Comparison of ENCODE assay signal across 1 cellular context in genomic region chr11:121426476-121427454, GRCh38.
TF ChIP-seq lines count a peak whose summit lies in the region.

No MANE protein-coding gene starts in this region.

TF ChIP-seq in H1, 55 proteins besides CTCF, POLR2A, EP300 and RAD21 (continued from another document):
- TF ChIP-seq KDM4A (IDR thresholded peaks at IDR 0.05; ENCODE audit: low read depth, low read length, severe bottlenecking) (peak; percentile 24), TEAD4 (IDR thresholded peaks at IDR 0.05; ENCODE audit: low read depth, low read length) (peak; percentile 41; the same call in 1 of the 2 replicates), NANOG (IDR thresholded peaks at IDR 0.05; ENCODE audit: insufficient read depth, low read depth, low read length, poor library complexity, severe bottlenecking) (no peak), NRF1 (IDR thresholded peaks at IDR 0.05; ENCODE audit: low read depth, low read length) (peak; percentile 24; the same call in 1 of the 2 replicates)
